Comparison of ENCODE assay signal across 26 cellular contexts in genomic region chr18:12359515-12359927, GRCh38. TPM values are rescaled to one million over a fixed set of nuclear protein-coding genes. Genes with fewer than 3 reads are reported as not detected.
A peak's percentile ranks its signal among the peaks of the same experiment; 100 is the strongest.
DNase-seq lines count a peak whose midpoint lies in the region; ATAC-seq and TF ChIP-seq lines count a peak whose summit lies in the region.
"Had no signal": no experiment of that assay in that cellular context is flagged by ENCODE, and none has a peak within 500 bp of the region (broad histone marks: within the 10 kb centered on the region; RNA-seq: fewer than 3 reads in every experiment).

No MANE protein-coding gene starts in this region.

- H3K36me3 Mint-ChIP-seq in neural progenitor cell = peaks cover 22% of the 10 kb centered on the region

- H4K20me1 ChIP-seq in neural progenitor cell (ENCODE audit: low read depth) = peaks cover 4% of the 10 kb centered on the region

- ATAC-seq in GM21381 (IDR thresholded peaks at IDR 0.05; ENCODE audit: unreplicated experiment) = no peak
- ATAC-seq: activated CD8-positive, alpha-beta T cell treated with anti-CD3 and anti-CD28 coated beads, Interleukin-2, amount 10 ng/mL, durations not matched to agents 7 days and 5 days; SK-N-SH treated with all-trans-retinoic acid at 6 μM for 48 hours; stimulated activated effector memory CD8-positive, alpha-beta T cell treated with anti-CD3 and anti-CD28 coated beads, Interleukin-12 subunit alpha, Interleukin-12 subunit beta, amount 100 ng/mL, for 72 hours had no signal

- TF ChIP-seq CTCF in neural progenitor cell (IDR thresholded peaks at IDR 0.05) = no peak

- H3F3A ChIP-seq in neural progenitor cell (ENCODE audit: low read depth) = no peaks in the 10 kb centered on the region

- no peaks in the 10 kb centered on the region for H3K36me3 ChIP-seq in neural progenitor cell
- H3K36me3 ChIP-seq: ovary had no signal

- H3K27ac ChIP-seq in neural progenitor cell = no peak overlapping the region
- H3K27ac ChIP-seq: ovary, sigmoid colon had no signal

- H3K9me3 Mint-ChIP-seq in neural progenitor cell = no peaks in the 10 kb centered on the region
- H3K9me3 Mint-ChIP-seq: CD4-positive, alpha-beta T cell; stimulated activated effector memory CD8-positive, alpha-beta T cell treated with anti-CD3 and anti-CD28 coated beads, Interleukin-12 subunit alpha, Interleukin-12 subunit beta, amount 100 ng/mL, for 72 hours had no signal

- H3K4me3 Mint-ChIP-seq in neural progenitor cell = no peak overlapping the region
- H3K4me3 Mint-ChIP-seq: activated CD8-positive, alpha-beta T cell treated with anti-CD3 and anti-CD28 coated beads, Interleukin-2, amount 10 ng/mL, durations not matched to agents 7 days and 5 days; CD4-positive, alpha-beta T cell; stimulated activated effector memory CD8-positive, alpha-beta T cell treated with anti-CD3 and anti-CD28 coated beads, Interleukin-12 subunit alpha, Interleukin-12 subunit beta, amount 100 ng/mL, for 72 hours had no signal

- no peaks in the 10 kb centered on the region for H3K27me3 ChIP-seq in neural progenitor cell
- H3K27me3 ChIP-seq: ovary, sigmoid colon had no signal

- H3K27me3 Mint-ChIP-seq in neural progenitor cell (ENCODE audit: insufficient read depth, low read depth) = peaks cover 4% of the 10 kb centered on the region
- H3K27me3 Mint-ChIP-seq: CD4-positive, alpha-beta T cell had no signal

- peak; percentile 8 for DNase-seq in EH (ENCODE audit: low read depth)
- peak; percentile 17 for DNase-seq in RKO (ENCODE audit: low spot score)
- peak; percentile 20 for DNase-seq in dermis blood vessel endothelial cell
- peak; percentile 77 for DNase-seq in kidney tubule cell (ENCODE audit: low spot score)
- no peak for DNase-seq in NCI-H1436 treated with DMSO at 0.1 percent for 48 hours (lab: John Stamatoyannopoulos, UW)
- DNase-seq in neural progenitor cell (ENCODE audit: low spot score) = no peak
- no peak for DNase-seq in NCI-H1092 treated with DMSO at 0.1 percent for 48 hours (lab: John Stamatoyannopoulos, UW)
- DNase-seq: activated CD4-positive, CD25-positive, alpha-beta regulatory T cell treated with anti-CD3 and anti-CD28 coated beads, Interleukin-2, amount 50 U/mL, for 72 hours; activated CD8-positive, alpha-beta T cell treated with anti-CD3 and anti-CD28 coated beads, Interleukin-2, amount 10 ng/mL, durations not matched to agents 7 days and 5 days; activated naive CD4-positive, alpha-beta T cell treated with Interleukin-2 at 50 U/mL for 16 hours; activated T-cell treated with anti-CD3 and anti-CD28 coated beads, Interleukin-2, amount 50 U/mL, for 1 hour; CD4-positive, alpha-beta T cell; effector memory CD4-positive, alpha-beta T cell; Kasumi-1; NCI-H1092; NCI-H2081 treated with DMSO at 0.1 percent for 48 hours; NCI-H446; NK-92 treated with Interleukin-12 subunit alpha and Interleukin-12 subunit beta, amount 100 ng/mL, for 24 hours; ovary; RPMI8226; sigmoid colon had no signal

- no peaks in the 10 kb centered on the region for H3K4me1 Mint-ChIP-seq in neural progenitor cell
- H3K4me1 Mint-ChIP-seq: stimulated activated effector memory CD8-positive, alpha-beta T cell treated with anti-CD3 and anti-CD28 coated beads, Interleukin-12 subunit alpha, Interleukin-12 subunit beta, amount 100 ng/mL, for 72 hours had no signal

- no peak overlapping the region for H3K9ac ChIP-seq in neural progenitor cell

- H3K4me1 ChIP-seq in neural progenitor cell = no peaks in the 10 kb centered on the region
- H3K4me1 ChIP-seq: HAP-1 had no signal

- H2AFZ ChIP-seq in neural progenitor cell (replicated peaks) = no peak overlapping the region

- no peak overlapping the region for H3K4me2 ChIP-seq in neural progenitor cell

- no peak overlapping the region for H3K4me3 ChIP-seq in neural progenitor cell
- H3K4me3 ChIP-seq: HAP-1, ovary, sigmoid colon had no signal

- no peaks in the 10 kb centered on the region for H3K9me3 ChIP-seq in neural progenitor cell (ENCODE audit: low read depth)
- H3K9me3 ChIP-seq: HAP-1, ovary, sigmoid colon had no signal

- H3K27ac Mint-ChIP-seq in neural progenitor cell = no peak overlapping the region
- H3K27ac Mint-ChIP-seq: activated CD8-positive, alpha-beta T cell treated with anti-CD3 and anti-CD28 coated beads, Interleukin-2, amount 10 ng/mL, durations not matched to agents 7 days and 5 days; CD4-positive, alpha-beta T cell; stimulated activated effector memory CD8-positive, alpha-beta T cell treated with anti-CD3 and anti-CD28 coated beads, Interleukin-12 subunit alpha, Interleukin-12 subunit beta, amount 100 ng/mL, for 72 hours had no signal

- no peaks in the 10 kb centered on the region for H3K79me2 ChIP-seq in neural progenitor cell (ENCODE audit: low read depth)

RNA-seq across cellular contexts. Expression of gene AFG3L2, which starts 17.5 kb away (rescaled TPM):
- 49.4 and 54.7 TPM in 2 replicates for total RNA-seq in dermis blood vessel endothelial cell
- 38.9 and 51.7 TPM in 2 replicates for total RNA-seq in neural progenitor cell (ENCODE audit: low replicate concordance)

RNA-seq across cellular contexts. Expression of gene PRELID3A, which starts 48.2 kb away (rescaled TPM):
- total RNA-seq in dermis blood vessel endothelial cell (1.5 and 3.1 TPM in 2 replicates), neural progenitor cell (ENCODE audit: low replicate concordance) (12.0 and 14.2 TPM in 2 replicates)

RNA-seq across cellular contexts. Expression of gene TUBB6, which starts 51.5 kb away (rescaled TPM):
- total RNA-seq in dermis blood vessel endothelial cell = 877 and 1,390 TPM in 2 replicates
- 92.7 and 137 TPM in 2 replicates for total RNA-seq in neural progenitor cell (ENCODE audit: low replicate concordance)
- total RNA-seq: HT-29 had no signal

Comparison
In these comparisons a context has a peak if more than half of its experiments do, and no peak if none do; other contexts are left out.
1. DNase-seq: peak in EH (single experiment), RKO (single experiment), dermis blood vessel endothelial cell (single experiment) and kidney tubule cell (single experiment); none in NCI-H1436 treated with DMSO at 0.1 percent for 48 hours (single experiment), neural progenitor cell (single experiment) and NCI-H1092 treated with DMSO at 0.1 percent for 48 hours (single experiment).